Comparison of ENCODE assay signal across 21 cellular contexts in genomic region chr1:159492575-159493323, GRCh38. TPM values are rescaled to one million over a fixed set of nuclear protein-coding genes. Genes with fewer than 3 reads are reported as not detected.
A peak's percentile ranks its signal among the peaks of the same experiment; 100 is the strongest.
DNase-seq lines count a peak whose midpoint lies in the region; ATAC-seq and TF ChIP-seq lines count a peak whose summit lies in the region.
"Had no signal": no experiment of that assay in that cellular context is flagged by ENCODE, and none has a peak within 500 bp of the region (broad histone marks: within the 10 kb centered on the region; RNA-seq: fewer than 3 reads in every experiment).

No MANE protein-coding gene starts in this region.

- TF ChIP-seq RAD21 in liver (IDR thresholded peaks at IDR 0.05): no peak

- peak; percentile 93 for DNase-seq in EL
- peak; percentile 22 for DNase-seq in NCI-H460 (ENCODE audit: extremely low read depth, low read depth)
- peak; percentile 51 for DNase-seq in astrocyte of the spinal cord (ENCODE audit: low read depth, low spot score)
- DNase-seq in NCI-H2107 (lab: John Stamatoyannopoulos, UW): no peak
- DNase-seq in GM19238 (ENCODE audit: insufficient read length, low spot score): no peak
- DNase-seq in islet precursor cell: no peak
- DNase-seq: activated CD8-positive, alpha-beta memory T cell treated with anti-CD3 and anti-CD28 coated beads, Interleukin-2, amount 50 U/mL, for 4 hours; activated naive CD4-positive, alpha-beta T cell treated with Interleukin-2 at 50 U/mL for 16 hours; caudate nucleus; foreskin melanocyte; Kasumi-1; NCI-H1930; NCI-H69; Peyer's patch; T-helper 2 cell had no signal

- H3K4me3 ChIP-seq in astrocyte of the spinal cord (ENCODE audit: low read depth, low read length) (no peak overlapping the region), liver (ENCODE audit: low read depth in 1 of 3, low read length in 3 of 3) (no peak overlapping the region)
- H3K4me3 ChIP-seq: Peyer's patch had no signal

- H3K36me3 ChIP-seq in liver (ENCODE audit: control insufficient read depth in 4 of 4, insufficient read depth in 3 of 4, low read depth in 1 of 4, low read length in 3 of 4): no peaks in the 10 kb centered on the region
- H3K36me3 ChIP-seq: Peyer's patch had no signal

- WGBS in liver: 72% methylated on average over 5 of the region's 5 CpGs

- H3K27ac ChIP-seq in liver (ENCODE audit: low read depth in 1 of 2, low read length in 2 of 2): no peak overlapping the region
- H3K27ac ChIP-seq: HL-60, Peyer's patch had no signal

- no peaks in the 10 kb centered on the region for H3K9me3 ChIP-seq in liver (ENCODE audit: control insufficient read depth in 4 of 4, low read length in 3 of 4)
- H3K9me3 ChIP-seq: Peyer's patch had no signal

- no peak for ATAC-seq in HG03457 (IDR thresholded peaks at IDR 0.05; ENCODE audit: unreplicated experiment)

- no peaks in the 10 kb centered on the region for H3K4me1 ChIP-seq in liver (ENCODE audit: control insufficient read depth in 4 of 4, insufficient read depth in 4 of 4, low read length in 3 of 4)
- H3K4me1 ChIP-seq: Peyer's patch had no signal

- no peak for TF ChIP-seq CTCF in astrocyte of the spinal cord (IDR thresholded peaks at IDR 0.05; ENCODE audit: low read depth, low read length)
- no peak for TF ChIP-seq CTCF in liver (IDR thresholded peaks at IDR 0.05; ENCODE audit: low read depth, low read length, missing input control)

- in situ Hi-C loops in astrocyte of the spinal cord (cut with HindIII; ENCODE audit: low sequenced_read_pairs): no loop called here

- H3K27me3 ChIP-seq in liver (ENCODE audit: control insufficient read depth in 4 of 4, insufficient read depth in 4 of 4, low read length in 3 of 4): no peaks in the 10 kb centered on the region
- H3K27me3 ChIP-seq: Peyer's patch had no signal

- no peak overlapping the region for H3K9ac ChIP-seq in liver (ENCODE audit: low read depth in 1 of 2, low read length in 2 of 2)

TF ChIP-seq in liver, 16 proteins besides CTCF, POLR2A, EP300 and RAD21:
- TF ChIP-seq SP1 (IDR thresholded peaks at IDR 0.05) (no peak), FOXA2 (IDR thresholded peaks at IDR 0.05) (peak; percentile 18), TAF1 (conservative IDR thresholded peaks at IDR 0.05) (no peak)

RNA-seq across cellular contexts. Expression of gene OR10J5, which starts 43.1 kb away (rescaled TPM):
- not detected in 2 replicates for total RNA-seq in NCI-H460 (2014; rRNA removed; shearing (Covaris generic))
- polyA plus RNA-seq in NCI-H460 (2014; cell fraction: nucleus; rRNA removed): not detected in 2 replicates
- 1 to 10 TPM in 1 of 2 donors, not detected in 1; 5.7 TPM for total RNA-seq in liver
- polyA plus RNA-seq in liver: under 1 TPM in 1 of 2 donors, not detected in 1; 0.46 TPM
- total RNA-seq: Peyer's patch, renal cortical epithelial cell, subcutaneous adipose tissue had no signal
- polyA plus RNA-seq: BJ had no signal

RNA-seq across cellular contexts. Expression of gene OR10J1, which starts 53.2 kb away (rescaled TPM):
- 0.05 TPM in 1 of 2 replicates, not detected in the other for total RNA-seq in NCI-H460 (2014; rRNA removed; shearing (Covaris generic))
- polyA plus RNA-seq in NCI-H460 (2014; cell fraction: nucleus; rRNA removed): not detected in 2 replicates
- total RNA-seq in liver: not detected
- polyA plus RNA-seq in liver: not detected
- total RNA-seq: Peyer's patch, renal cortical epithelial cell, subcutaneous adipose tissue had no signal
- polyA plus RNA-seq: BJ had no signal

Comparison
In these comparisons a context has a peak if more than half of its experiments do, and no peak if none do; other contexts are left out.
1. DNase-seq: peak in EL (single experiment), NCI-H460 (single experiment) and astrocyte of the spinal cord (single experiment); none in NCI-H2107 (single experiment), GM19238 (single experiment) and islet precursor cell (single experiment).